Comparison of ENCODE assay signal across 30 cellular contexts in genomic region chr6:146944809-146945208, GRCh38.
"Had no signal": no experiment of that assay in that cellular context is flagged by ENCODE, and none has a peak within 500 bp of the region (broad histone marks: within the 10 kb centered on the region; RNA-seq: fewer than 3 reads in every experiment).

No MANE protein-coding gene starts in this region.

- H3K27ac ChIP-seq: cardiac muscle cell, KMS-11, SJSA1 had no signal

- H3K27ac Mint-ChIP-seq: activated CD8-positive, alpha-beta T cell treated with anti-CD3 and anti-CD28 coated beads, Interleukin-2, amount 10 ng/mL, durations not matched to agents 7 days and 5 days; activated naive CD4-positive, alpha-beta T cell treated with anti-CD3 and anti-CD28 coated beads for 36 hours; activated naive CD8-positive, alpha-beta T cell; activated T-cell treated with anti-CD3 and anti-CD28 coated beads, Interleukin-2, amount 50 U/mL, for 24 hours; brain; T-helper 2 cell treated with Interferon-gamma antibody and Interleukin-4, amounts not matched to agents 5 μg/mL and 100 μg/mL, for 36 hours; WTC11 had no signal

- H3K4me1 ChIP-seq: SJSA1 had no signal

- H3K27me3 ChIP-seq: cardiac muscle cell, SJSA1 had no signal

- FAIRE-seq: astrocyte had no signal

- DNase-seq: activated CD4-positive, alpha-beta T cell treated with anti-CD3 and anti-CD28 coated beads for 48 hours; activated CD4-positive, alpha-beta T cell treated with anti-CD3 and anti-CD28 coated beads, Interleukin-2, amount 50 U/mL, for 4 hours; activated CD4-positive, CD25-positive, alpha-beta regulatory T cell treated with anti-CD3 and anti-CD28 coated beads, Interleukin-2, amount 50 U/mL, for 72 hours; activated CD8-positive, alpha-beta memory T cell treated with anti-CD3 and anti-CD28 coated beads, Interleukin-2, amount 50 U/mL, for 48 hours; activated CD8-positive, alpha-beta T cell treated with anti-CD3 and anti-CD28 coated beads, Interleukin-2, amount 10 ng/mL, durations not matched to agents 7 days and 5 days; activated effector memory CD4-positive, alpha-beta T cell treated with anti-CD3 and anti-CD28 coated beads, Interleukin-2, amount 50 U/mL, for 16 hours; activated naive CD4-positive, alpha-beta T cell treated with anti-CD3 and anti-CD28 coated beads for 36 hours; activated T-cell treated with anti-CD3 and anti-CD28 coated beads, Interleukin-2, amount 50 U/mL, for 24 hours; amygdala; NCI-H1048; NCI-H1417; NCI-H1694; NCI-H2029; NCI-H2107; NCI-H2171 treated with DMSO at 0.1 percent for 48 hours; NCI-H226; NCI-H526; NCI-H774; SHP77; SW 1271 had no signal

- H3K9me3 ChIP-seq: SJSA1 had no signal

- H3K4me3 Mint-ChIP-seq: activated CD8-positive, alpha-beta T cell treated with anti-CD3 and anti-CD28 coated beads, Interleukin-2, amount 10 ng/mL, durations not matched to agents 7 days and 5 days; activated naive CD4-positive, alpha-beta T cell treated with anti-CD3 and anti-CD28 coated beads for 36 hours; activated naive CD8-positive, alpha-beta T cell; activated T-cell treated with anti-CD3 and anti-CD28 coated beads, Interleukin-2, amount 50 U/mL, for 24 hours; brain; IgD-negative memory B cell; T-helper 2 cell treated with Interferon-gamma antibody and Interleukin-4, amounts not matched to agents 5 μg/mL and 100 μg/mL, for 36 hours; WTC11 had no signal

- H3K9me3 Mint-ChIP-seq: activated T-cell treated with anti-CD3 and anti-CD28 coated beads, Interleukin-2, amount 50 U/mL, for 24 hours had no signal

- H3K36me3 Mint-ChIP-seq: brain, IgD-negative memory B cell had no signal

- H3K27me3 Mint-ChIP-seq: activated T-cell treated with anti-CD3 and anti-CD28 coated beads, Interleukin-2, amount 50 U/mL, for 24 hours; brain; IgD-negative memory B cell had no signal

- H3K36me3 ChIP-seq: cardiac muscle cell, SJSA1 had no signal

- ATAC-seq: activated CD8-positive, alpha-beta T cell treated with anti-CD3 and anti-CD28 coated beads, Interleukin-2, amount 10 ng/mL, durations not matched to agents 7 days and 5 days; SK-N-SH treated with all-trans-retinoic acid at 6 μM for 48 hours; WTC11 had no signal

- H3K9ac ChIP-seq: KMS-11 had no signal

- H3K4me3 ChIP-seq: cardiac muscle cell, SJSA1 had no signal

- H3K4me2 ChIP-seq: KMS-11 had no signal

- H3K4me1 Mint-ChIP-seq: IgD-negative memory B cell, WTC11 had no signal
